Comparison of ENCODE assay signal across 1 cellular context in genomic region chr20:31664696-31665354, GRCh38.
TF ChIP-seq lines count a peak whose summit lies in the region.

No MANE protein-coding gene starts in this region.

TF ChIP-seq in HepG2, 621 proteins besides CTCF, POLR2A, EP300 and RAD21 (continued from another document and continues in another):
- TF ChIP-seq REST (IDR thresholded peaks at IDR 0.05; ENCODE audit: borderline replicate concordance in 1 of 2, low read depth in 1 of 2, low read length in 2 of 2) (no peak), KMT2B (CRISPR knock-in tag; IDR thresholded peaks at IDR 0.05) (0 out of 2 replicates have a peak, but pooled peaks have one; percentile 1), ZNF577 (CRISPR knock-in tag; IDR thresholded peaks at IDR 0.05; ENCODE audit: borderline replicate concordance, low read depth) (no peak), NCOA2 (CRISPR knock-in tag; IDR thresholded peaks at IDR 0.05) (no peak), ZNF550 (CRISPR knock-in tag; IDR thresholded peaks at IDR 0.05; ENCODE audit: borderline replicate concordance) (no peak), ZNF331 (CRISPR knock-in tag; IDR thresholded peaks at IDR 0.05) (no peak), TARDBP (CRISPR knock-in tag; IDR thresholded peaks at IDR 0.05) (no peak), ZNF142 (CRISPR knock-in tag; IDR thresholded peaks at IDR 0.05) (no peak; the same call in 1 of the 2 replicates), ZNF720 (CRISPR knock-in tag; IDR thresholded peaks at IDR 0.05) (no peak), CREB1 (IDR thresholded peaks at IDR 0.05) (no peak), CREB1 (CRISPR knock-in tag; IDR thresholded peaks at IDR 0.05) (no peak), RFX1 (IDR thresholded peaks at IDR 0.05) (no peak), ELF4 (CRISPR knock-in tag; IDR thresholded peaks at IDR 0.05; ENCODE audit: borderline replicate concordance) (no peak), FOXA1 (IDR thresholded peaks at IDR 0.05) (no peak), FOXA1 (CRISPR knock-in tag; IDR thresholded peaks at IDR 0.05) (no peak), RARA (CRISPR knock-in tag; IDR thresholded peaks at IDR 0.05) (no peak), POLR2AphosphoS2 (IDR thresholded peaks at IDR 0.05; ENCODE audit: low read depth, low read length) (0 out of 2 replicates have a peak, but pooled peaks have one; percentile 64), FOXK1 (CRISPR knock-in tag; IDR thresholded peaks at IDR 0.05; ENCODE audit: borderline replicate concordance, low read depth) (peak; percentile 6; the same call in 1 of the 2 replicates), ZNF775 (CRISPR knock-in tag; IDR thresholded peaks at IDR 0.05; ENCODE audit: borderline replicate concordance) (no peak), ZNF772 (CRISPR knock-in tag; IDR thresholded peaks at IDR 0.05) (no peak), ZNF180 (CRISPR knock-in tag; IDR thresholded peaks at IDR 0.05; ENCODE audit: borderline replicate concordance, low read depth) (no peak), KAT8 (CRISPR knock-in tag; IDR thresholded peaks at IDR 0.05) (0 out of 2 replicates have a peak, but pooled peaks have one; percentile 8), ZKSCAN8 (CRISPR knock-in tag; IDR thresholded peaks at IDR 0.05; ENCODE audit: borderline replicate concordance) (no peak), ZNF124 (CRISPR knock-in tag; IDR thresholded peaks at IDR 0.05) (no peak; the same call in 1 of the 2 replicates), NBN (conservative IDR thresholded peaks at IDR 0.05) (no peak), ZNF672 (CRISPR knock-in tag; IDR thresholded peaks at IDR 0.05) (no peak), CBX5 (CRISPR knock-in tag; IDR thresholded peaks at IDR 0.05; ENCODE audit: borderline replicate concordance) (no peak), ZFP36 (IDR thresholded peaks at IDR 0.05; ENCODE audit: borderline replicate concordance, low read depth, low read length, partially characterized antibody) (no peak), ZIK1 (CRISPR knock-in tag; IDR thresholded peaks at IDR 0.05; ENCODE audit: borderline replicate concordance, low read depth) (no peak), HDAC6 (IDR thresholded peaks at IDR 0.05; ENCODE audit: low read depth, low read length) (no peak), SP2 (CRISPR knock-in tag; IDR thresholded peaks at IDR 0.05) (no peak), MXI1 (IDR thresholded peaks at IDR 0.05; ENCODE audit: borderline replicate concordance, low read depth, low read length) (no peak), ZSCAN20 (CRISPR knock-in tag; IDR thresholded peaks at IDR 0.05; ENCODE audit: borderline replicate concordance) (no peak)
- TF ChIP-seq, protein P1, sequence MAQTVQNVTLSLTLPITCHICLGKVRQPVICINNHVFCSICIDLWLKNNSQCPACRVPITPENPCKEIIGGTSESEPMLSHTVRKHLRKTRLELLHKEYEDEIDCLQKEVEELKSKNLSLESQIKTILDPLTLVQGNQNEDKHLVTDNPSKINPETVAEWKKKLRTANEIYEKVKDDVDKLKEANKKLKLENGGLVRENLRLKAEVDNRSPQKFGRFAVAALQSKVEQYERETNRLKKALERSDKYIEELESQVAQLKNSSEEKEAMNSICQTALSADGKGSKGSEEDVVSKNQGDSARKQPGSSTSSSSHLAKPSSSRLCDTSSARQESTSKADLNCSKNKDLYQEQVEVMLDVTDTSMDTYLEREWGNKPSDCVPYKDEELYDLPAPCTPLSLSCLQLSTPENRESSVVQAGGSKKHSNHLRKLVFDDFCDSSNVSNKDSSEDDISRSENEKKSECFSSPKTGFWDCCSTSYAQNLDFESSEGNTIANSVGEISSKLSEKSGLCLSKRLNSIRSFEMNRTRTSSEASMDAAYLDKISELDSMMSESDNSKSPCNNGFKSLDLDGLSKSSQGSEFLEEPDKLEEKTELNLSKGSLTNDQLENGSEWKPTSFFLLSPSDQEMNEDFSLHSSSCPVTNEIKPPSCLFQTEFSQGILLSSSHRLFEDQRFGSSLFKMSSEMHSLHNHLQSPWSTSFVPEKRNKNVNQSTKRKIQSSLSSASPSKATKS (CRISPR knock-in tag; IDR thresholded peaks at IDR 0.05): no peak
- TF ChIP-seq, protein P2, sequence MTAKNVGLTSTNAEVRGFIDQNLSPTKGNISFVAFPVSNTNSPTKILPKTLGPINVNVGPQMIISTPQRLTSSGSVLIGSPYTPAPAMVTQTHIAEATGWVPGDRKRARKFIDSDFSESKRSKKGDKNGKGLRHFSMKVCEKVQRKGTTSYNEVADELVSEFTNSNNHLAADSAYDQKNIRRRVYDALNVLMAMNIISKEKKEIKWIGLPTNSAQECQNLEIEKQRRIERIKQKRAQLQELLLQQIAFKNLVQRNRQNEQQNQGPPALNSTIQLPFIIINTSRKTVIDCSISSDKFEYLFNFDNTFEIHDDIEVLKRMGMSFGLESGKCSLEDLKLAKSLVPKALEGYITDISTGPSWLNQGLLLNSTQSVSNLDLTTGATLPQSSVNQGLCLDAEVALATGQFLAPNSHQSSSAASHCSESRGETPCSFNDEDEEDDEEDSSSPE (CRISPR knock-in tag; IDR thresholded peaks at IDR 0.05): no peak
- TF ChIP-seq, protein P3, sequence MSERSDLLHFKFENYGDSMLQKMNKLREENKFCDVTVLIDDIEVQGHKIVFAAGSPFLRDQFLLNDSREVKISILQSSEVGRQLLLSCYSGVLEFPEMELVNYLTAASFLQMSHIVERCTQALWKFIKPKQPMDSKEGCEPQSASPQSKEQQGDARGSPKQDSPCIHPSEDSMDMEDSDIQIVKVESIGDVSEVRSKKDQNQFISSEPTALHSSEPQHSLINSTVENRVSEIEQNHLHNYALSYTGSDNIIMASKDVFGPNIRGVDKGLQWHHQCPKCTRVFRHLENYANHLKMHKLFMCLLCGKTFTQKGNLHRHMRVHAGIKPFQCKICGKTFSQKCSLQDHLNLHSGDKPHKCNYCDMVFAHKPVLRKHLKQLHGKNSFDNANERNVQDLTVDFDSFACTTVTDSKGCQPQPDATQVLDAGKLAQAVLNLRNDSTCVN (CRISPR knock-in tag; IDR thresholded peaks at IDR 0.05; ENCODE audit: borderline replicate concordance): no peak
- TF ChIP-seq, protein P4, sequence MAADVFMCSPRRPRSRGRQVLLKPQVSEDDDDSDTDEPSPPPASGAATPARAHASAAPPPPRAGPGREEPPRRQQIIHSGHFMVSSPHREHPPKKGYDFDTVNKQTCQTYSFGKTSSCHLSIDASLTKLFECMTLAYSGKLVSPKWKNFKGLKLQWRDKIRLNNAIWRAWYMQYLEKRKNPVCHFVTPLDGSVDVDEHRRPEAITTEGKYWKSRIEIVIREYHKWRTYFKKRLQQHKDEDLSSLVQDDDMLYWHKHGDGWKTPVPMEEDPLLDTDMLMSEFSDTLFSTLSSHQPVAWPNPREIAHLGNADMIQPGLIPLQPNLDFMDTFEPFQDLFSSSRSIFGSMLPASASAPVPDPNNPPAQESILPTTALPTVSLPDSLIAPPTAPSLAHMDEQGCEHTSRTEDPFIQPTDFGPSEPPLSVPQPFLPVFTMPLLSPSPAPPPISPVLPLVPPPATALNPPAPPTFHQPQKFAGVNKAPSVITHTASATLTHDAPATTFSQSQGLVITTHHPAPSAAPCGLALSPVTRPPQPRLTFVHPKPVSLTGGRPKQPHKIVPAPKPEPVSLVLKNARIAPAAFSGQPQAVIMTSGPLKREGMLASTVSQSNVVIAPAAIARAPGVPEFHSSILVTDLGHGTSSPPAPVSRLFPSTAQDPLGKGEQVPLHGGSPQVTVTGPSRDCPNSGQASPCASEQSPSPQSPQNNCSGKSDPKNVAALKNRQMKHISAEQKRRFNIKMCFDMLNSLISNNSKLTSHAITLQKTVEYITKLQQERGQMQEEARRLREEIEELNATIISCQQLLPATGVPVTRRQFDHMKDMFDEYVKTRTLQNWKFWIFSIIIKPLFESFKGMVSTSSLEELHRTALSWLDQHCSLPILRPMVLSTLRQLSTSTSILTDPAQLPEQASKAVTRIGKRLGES (CRISPR knock-in tag; IDR thresholded peaks at IDR 0.05; ENCODE audit: borderline replicate concordance): no peak; the same call in 1 of the 2 replicates
- TF ChIP-seq, protein P5, sequence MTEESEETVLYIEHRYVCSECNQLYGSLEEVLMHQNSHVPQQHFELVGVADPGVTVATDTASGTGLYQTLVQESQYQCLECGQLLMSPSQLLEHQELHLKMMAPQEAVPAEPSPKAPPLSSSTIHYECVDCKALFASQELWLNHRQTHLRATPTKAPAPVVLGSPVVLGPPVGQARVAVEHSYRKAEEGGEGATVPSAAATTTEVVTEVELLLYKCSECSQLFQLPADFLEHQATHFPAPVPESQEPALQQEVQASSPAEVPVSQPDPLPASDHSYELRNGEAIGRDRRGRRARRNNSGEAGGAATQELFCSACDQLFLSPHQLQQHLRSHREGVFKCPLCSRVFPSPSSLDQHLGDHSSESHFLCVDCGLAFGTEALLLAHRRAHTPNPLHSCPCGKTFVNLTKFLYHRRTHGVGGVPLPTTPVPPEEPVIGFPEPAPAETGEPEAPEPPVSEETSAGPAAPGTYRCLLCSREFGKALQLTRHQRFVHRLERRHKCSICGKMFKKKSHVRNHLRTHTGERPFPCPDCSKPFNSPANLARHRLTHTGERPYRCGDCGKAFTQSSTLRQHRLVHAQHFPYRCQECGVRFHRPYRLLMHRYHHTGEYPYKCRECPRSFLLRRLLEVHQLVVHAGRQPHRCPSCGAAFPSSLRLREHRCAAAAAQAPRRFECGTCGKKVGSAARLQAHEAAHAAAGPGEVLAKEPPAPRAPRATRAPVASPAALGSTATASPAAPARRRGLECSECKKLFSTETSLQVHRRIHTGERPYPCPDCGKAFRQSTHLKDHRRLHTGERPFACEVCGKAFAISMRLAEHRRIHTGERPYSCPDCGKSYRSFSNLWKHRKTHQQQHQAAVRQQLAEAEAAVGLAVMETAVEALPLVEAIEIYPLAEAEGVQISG (CRISPR knock-in tag; IDR thresholded peaks at IDR 0.05): no peak; the same call in 1 of the 2 replicates
